16 cellular contexts compared by ENCODE assay signal in the genomic region with DNA sequence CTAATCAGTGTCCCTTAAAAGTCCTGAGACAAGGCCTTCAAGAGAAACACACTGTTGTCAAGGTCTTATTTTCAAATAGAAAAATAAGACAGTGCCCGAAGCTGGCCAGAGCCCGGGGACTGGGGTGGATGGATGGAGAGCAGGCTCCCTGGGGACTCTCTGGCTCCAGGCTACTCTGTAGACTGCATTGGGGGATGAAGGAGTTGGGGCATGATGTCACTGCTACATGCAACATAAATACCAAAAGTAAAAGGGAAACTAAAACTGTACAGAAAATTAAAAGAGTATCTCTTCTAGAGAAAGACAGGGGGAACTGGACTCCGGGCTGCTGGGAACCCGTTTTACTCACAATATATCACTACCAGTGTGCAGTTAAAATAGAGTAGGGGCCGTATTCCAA.
DNase-seq lines count a peak whose midpoint lies in the region; ATAC-seq, FAIRE-seq and TF ChIP-seq lines count a peak whose summit lies in the region.
"Had no signal": no experiment of that assay in that cellular context is flagged by ENCODE, and none has a peak within 500 bp of the region (broad histone marks: within the 10 kb centered on the region; RNA-seq: fewer than 3 reads in every experiment).

No MANE protein-coding gene starts in this region.

- TF ChIP-seq POLR2A in GM12891 (IDR thresholded peaks at IDR 0.05; ENCODE audit: low read depth, low read length), result no peak

- CTCF ChIA-PET in HEK293T (lab: Yijun Ruan, JAX), result no interaction called here

- peak; percentile 28 for DNase-seq in EH (ENCODE audit: low read depth)
- peak; percentile 36 for DNase-seq in GM19240 (ENCODE audit: insufficient read length, low spot score)
- no peak for DNase-seq in SW 1271 (lab: John Stamatoyannopoulos, UW)
- no peak for DNase-seq in GM12891 (ENCODE audit: insufficient read length, low spot score)
- DNase-seq in HEK293T (ENCODE audit: extremely low spot score), result no peak
- DNase-seq in NCI-H146 treated with DMSO at 0.1 percent for 48 hours (lab: John Stamatoyannopoulos, UW; ENCODE audit: unreplicated experiment), result no peak
- DNase-seq: ACHN, EL, H9, NCI-H2227 treated with DMSO at 0.1 percent for 48 hours, WERI-Rb-1 had no signal

- peak; percentile 59 for ATAC-seq in HG02623 (IDR thresholded peaks at IDR 0.05; ENCODE audit: unreplicated experiment)
- peak; percentile 69 for ATAC-seq in HG03442 (IDR thresholded peaks at IDR 0.05; ENCODE audit: unreplicated experiment)
- ATAC-seq: Right ventricle myocardium inferior, sciatic nerve had no signal

- POLR2A ChIA-PET in HEK293T (lab: Yijun Ruan, JAX), result interaction anchor here (0.6 kb wide), 1 partner anchor 11 kb away, joined by 3 read pairs; no protein-coding TSS in a partner anchor

- FAIRE-seq in GM12891 (lab: Jason Lieb, UNC), result no peak
- FAIRE-seq: bronchial epithelial cell had no signal

TF ChIP-seq in GM12891, 5 proteins besides CTCF, POLR2A, EP300 and RAD21:
- TF ChIP-seq POLR2AphosphoS5 (IDR thresholded peaks at IDR 0.05; ENCODE audit: low read depth, low read length) (no peak), SPI1 (IDR thresholded peaks at IDR 0.05; ENCODE audit: low read depth, low read length) (no peak), TAF1 (IDR thresholded peaks at IDR 0.05; ENCODE audit: low read depth, low read length) (no peak), PAX5 (IDR thresholded peaks at IDR 0.05; ENCODE audit: insufficient read depth, low read length, severe bottlenecking) (no peak), POU2F2 (IDR thresholded peaks at IDR 0.05; ENCODE audit: low read depth, low read length) (no peak)
TF ChIP-seq in GM12891: peak in this region for 0.

TF ChIP-seq in HEK293T, 16 proteins besides CTCF, POLR2A, EP300 and RAD21:
- TF ChIP-seq HDGF (IDR thresholded peaks at IDR 0.05; ENCODE audit: borderline replicate concordance) (no peak), L3MBTL2 (conservative IDR thresholded peaks at IDR 0.05) (no peak), FOXK2 (IDR thresholded peaks at IDR 0.05) (no peak), FOXA1 (IDR thresholded peaks at IDR 0.05) (no peak), FOXM1 (IDR thresholded peaks at IDR 0.05; ENCODE audit: borderline replicate concordance) (no peak), ARNT (IDR thresholded peaks at IDR 0.05) (no peak), LEF1 (IDR thresholded peaks at IDR 0.05; ENCODE audit: borderline replicate concordance) (no peak), BHLHE40 (IDR thresholded peaks at IDR 0.05; ENCODE audit: borderline replicate concordance) (no peak), SUZ12 (IDR thresholded peaks at IDR 0.05) (no peak), ZNF384 (IDR thresholded peaks at IDR 0.05) (no peak), TARDBP (IDR thresholded peaks at IDR 0.05) (no peak), CTBP1 (IDR thresholded peaks at IDR 0.05; ENCODE audit: borderline replicate concordance) (no peak), SP1 (IDR thresholded peaks at IDR 0.05) (no peak), ELF4 (IDR thresholded peaks at IDR 0.05) (no peak), NFRKB (IDR thresholded peaks at IDR 0.05) (no peak), PKNOX1 (IDR thresholded peaks at IDR 0.05) (no peak)
TF ChIP-seq in HEK293T: peak in this region for 0.

Comparison
In these comparisons a context has a peak if more than half of its experiments do, and no peak if none do; other contexts are left out.
1. DNase-seq: peak in EH (single experiment) and GM19240 (single experiment); none in SW 1271 (0 of 2), GM12891 (single experiment), HEK293T (single experiment) and NCI-H146 treated with DMSO at 0.1 percent for 48 hours (single experiment).